38 cellular contexts compared by ENCODE assay signal in genomic region chr20:55744896-55745295, GRCh38.
"Had no signal": no experiment of that assay in that cellular context is flagged by ENCODE, and none has a peak within 500 bp of the region (broad histone marks: within the 10 kb centered on the region; RNA-seq: fewer than 3 reads in every experiment).

No MANE protein-coding gene starts in this region.

- H3K9me3 ChIP-seq: adrenal gland, body of pancreas, Peyer's patch, SJCRH30, SK-N-SH had no signal

- H3K4me3 Mint-ChIP-seq: activated CD4-positive, alpha-beta memory T cell treated with anti-CD3 and anti-CD28 coated beads for 36 hours; activated naive CD4-positive, alpha-beta T cell treated with anti-CD3 and anti-CD28 coated beads for 36 hours; activated T-cell treated with anti-CD3 and anti-CD28 coated beads, Interleukin-2, amount 50 U/mL, for 4 hours; activated T-helper 1 cell treated with anti-CD3 and anti-CD28 coated beads, Interleukin-12 subunit alpha, Interleukin-12 subunit beta, Interleukin-2, Interleukin-4 antibody, amounts not matched to agents 30 ng/mL and 10 ng/mL and 1 ng/mL, durations not matched to agents 14 hours and 24 hours and 36 hours; T-helper 1 cell treated with Interleukin-12 subunit alpha and Interleukin-12 subunit beta and Interleukin-4 antibody, amounts not matched to agents 30 μg/mL and 1 μg/mL, for 36 hours; T-helper 2 cell treated with Interferon-gamma antibody and Interleukin-4, amounts not matched to agents 5 μg/mL and 100 μg/mL, for 36 hours; WTC11 had no signal

- H3K4me1 Mint-ChIP-seq: WTC11 had no signal

- H3K36me3 Mint-ChIP-seq: activated CD4-positive, alpha-beta memory T cell treated with anti-CD3 and anti-CD28 coated beads for 36 hours; activated naive CD4-positive, alpha-beta T cell treated with anti-CD3 and anti-CD28 coated beads, Interleukin-2, amount 50 U/mL, for 72 hours had no signal

- DNase-seq: activated CD4-positive, alpha-beta memory T cell treated with anti-CD3 and anti-CD28 coated beads for 36 hours; activated CD4-positive, alpha-beta T cell treated with anti-CD3 and anti-CD28 coated beads for 4 hours; activated CD4-positive, alpha-beta T cell treated with anti-CD3 and anti-CD28 coated beads, Interleukin-2, amount 50 U/mL, for 1 hour; activated CD8-positive, alpha-beta memory T cell treated with anti-CD3 and anti-CD28 coated beads, Interleukin-2, amount 50 U/mL, for 4 hours; activated gamma-delta T cell treated with Interleukin-2 at 50 U/mL for 16 hours; activated naive CD4-positive, alpha-beta T cell treated with anti-CD3 and anti-CD28 coated beads for 36 hours; activated T-cell treated with anti-CD3 and anti-CD28 coated beads for 4 hours; activated T-cell treated with anti-CD3 and anti-CD28 coated beads, Interleukin-2, amount 50 U/mL, for 4 hours; adrenal gland; body of pancreas; caudate nucleus; KG1; MM.1S; MV-4-11; NCI-H1092 treated with DMSO at 0.1 percent for 48 hours; NCI-H1417; NCI-H146; NCI-H187; NCI-H2029 treated with DMSO at 0.1 percent for 48 hours; NCI-H2107; NCI-H2171; NCI-H446; NCI-H510A treated with DMSO at 0.1 percent for 48 hours; NCI-H526 treated with DMSO at 0.1 percent for 48 hours; NCI-H774; PC-3; Peyer's patch; RPMI8226; SJCRH30; SK-N-SH had no signal

- H3K4me2 ChIP-seq: SK-N-SH had no signal

- H3K27ac Mint-ChIP-seq: activated CD4-positive, alpha-beta memory T cell treated with anti-CD3 and anti-CD28 coated beads for 36 hours; activated naive CD4-positive, alpha-beta T cell treated with anti-CD3 and anti-CD28 coated beads for 36 hours; activated naive CD4-positive, alpha-beta T cell treated with anti-CD3 and anti-CD28 coated beads, Interleukin-2, amount 50 U/mL, for 72 hours; activated T-helper 1 cell treated with anti-CD3 and anti-CD28 coated beads, Interleukin-12 subunit alpha, Interleukin-12 subunit beta, Interleukin-2, Interleukin-4 antibody, amounts not matched to agents 30 ng/mL and 10 ng/mL and 1 ng/mL, durations not matched to agents 14 hours and 24 hours and 36 hours; T-helper 1 cell treated with Interleukin-12 subunit alpha and Interleukin-12 subunit beta and Interleukin-4 antibody, amounts not matched to agents 30 μg/mL and 1 μg/mL, for 36 hours; T-helper 2 cell treated with Interferon-gamma antibody and Interleukin-4, amounts not matched to agents 5 μg/mL and 100 μg/mL, for 36 hours; WTC11 had no signal

- H3K36me3 ChIP-seq: adrenal gland, breast epithelium, Peyer's patch, SJCRH30 had no signal

- H3K4me3 ChIP-seq: adrenal gland, body of pancreas, breast epithelium, Peyer's patch, SJCRH30 had no signal

- H3K27ac ChIP-seq: body of pancreas, breast epithelium, Peyer's patch, SJCRH30 had no signal

- H3K27me3 Mint-ChIP-seq: activated CD4-positive, alpha-beta memory T cell treated with anti-CD3 and anti-CD28 coated beads for 36 hours had no signal

- ATAC-seq: activated CD4-positive, CD25-positive, alpha-beta regulatory T cell treated with anti-CD3 and anti-CD28 coated beads, Interleukin-2, amount 50 U/mL, for 24 hours; activated naive CD4-positive, alpha-beta T cell treated with anti-CD3 and anti-CD28 coated beads, Interleukin-2, amount 50 U/mL, for 72 hours; activated T-cell treated with anti-CD3 and anti-CD28 coated beads, Interleukin-2, amount 50 U/mL, for 4 hours; body of pancreas; PC-3; Right ventricle myocardium inferior; WTC11 had no signal

- H3K9ac ChIP-seq: SK-N-SH had no signal

- H3K9me3 Mint-ChIP-seq: activated CD4-positive, alpha-beta memory T cell treated with anti-CD3 and anti-CD28 coated beads for 36 hours; activated naive CD4-positive, alpha-beta T cell treated with anti-CD3 and anti-CD28 coated beads for 36 hours had no signal

- H3K27me3 ChIP-seq: adrenal gland, body of pancreas, breast epithelium, Peyer's patch had no signal

- H3K4me1 ChIP-seq: adrenal gland, body of pancreas, breast epithelium, Peyer's patch, SJCRH30 had no signal
